In the genomic region with DNA sequence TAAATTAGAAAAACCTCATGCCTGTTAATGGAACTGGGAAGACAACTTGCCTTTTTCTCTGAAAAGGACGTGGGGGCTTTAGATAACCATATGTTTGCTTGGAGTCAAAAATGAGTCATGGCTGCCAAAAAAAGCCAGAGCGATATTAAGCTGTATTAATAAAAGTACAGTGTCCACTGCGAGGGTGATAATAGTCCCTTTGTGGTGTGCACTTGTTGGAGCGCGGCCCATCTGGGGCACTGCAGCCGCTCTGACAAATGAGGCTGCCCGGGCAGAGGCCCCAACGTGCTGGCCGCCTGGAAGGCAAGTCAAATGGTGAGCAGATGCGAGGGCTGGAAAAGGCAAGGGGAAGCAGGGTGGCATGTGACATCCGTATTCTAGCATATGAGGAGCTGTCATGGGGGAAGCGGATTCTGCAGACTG, we compare ENCODE assay signal across 1 cellular context.
TF ChIP-seq lines count a peak whose summit lies in the region.

No MANE protein-coding gene starts in this region.

TF ChIP-seq in K562, 482 proteins besides CTCF, POLR2A, EP300 and RAD21 (continued from another document and continues in another):
- TF ChIP-seq, protein P1, sequence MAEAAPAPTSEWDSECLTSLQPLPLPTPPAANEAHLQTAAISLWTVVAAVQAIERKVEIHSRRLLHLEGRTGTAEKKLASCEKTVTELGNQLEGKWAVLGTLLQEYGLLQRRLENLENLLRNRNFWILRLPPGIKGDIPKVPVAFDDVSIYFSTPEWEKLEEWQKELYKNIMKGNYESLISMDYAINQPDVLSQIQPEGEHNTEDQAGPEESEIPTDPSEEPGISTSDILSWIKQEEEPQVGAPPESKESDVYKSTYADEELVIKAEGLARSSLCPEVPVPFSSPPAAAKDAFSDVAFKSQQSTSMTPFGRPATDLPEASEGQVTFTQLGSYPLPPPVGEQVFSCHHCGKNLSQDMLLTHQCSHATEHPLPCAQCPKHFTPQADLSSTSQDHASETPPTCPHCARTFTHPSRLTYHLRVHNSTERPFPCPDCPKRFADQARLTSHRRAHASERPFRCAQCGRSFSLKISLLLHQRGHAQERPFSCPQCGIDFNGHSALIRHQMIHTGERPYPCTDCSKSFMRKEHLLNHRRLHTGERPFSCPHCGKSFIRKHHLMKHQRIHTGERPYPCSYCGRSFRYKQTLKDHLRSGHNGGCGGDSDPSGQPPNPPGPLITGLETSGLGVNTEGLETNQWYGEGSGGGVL (CRISPR knock-in tag; IDR thresholded peaks at IDR 0.05) = no peak
- TF ChIP-seq MEF2A (IDR thresholded peaks at IDR 0.05; ENCODE audit: control insufficient read depth, low read depth, low read length) = 0 out of 2 replicates have a peak, but pooled peaks have one; percentile 25
- no peak for TF ChIP-seq NFE2L1 (tag; IDR thresholded peaks at IDR 0.05; ENCODE audit: borderline replicate concordance, low read depth)
- no peak for TF ChIP-seq SMARCA5 (IDR thresholded peaks at IDR 0.05)
- TF ChIP-seq POLR2G (IDR thresholded peaks at IDR 0.05; ENCODE audit: low read depth, low read length) = no peak
- no peak for TF ChIP-seq ZNF24 (IDR thresholded peaks at IDR 0.05)
- no peak for TF ChIP-seq TRIM28 (IDR thresholded peaks at IDR 0.05)
- TF ChIP-seq, protein P2, sequence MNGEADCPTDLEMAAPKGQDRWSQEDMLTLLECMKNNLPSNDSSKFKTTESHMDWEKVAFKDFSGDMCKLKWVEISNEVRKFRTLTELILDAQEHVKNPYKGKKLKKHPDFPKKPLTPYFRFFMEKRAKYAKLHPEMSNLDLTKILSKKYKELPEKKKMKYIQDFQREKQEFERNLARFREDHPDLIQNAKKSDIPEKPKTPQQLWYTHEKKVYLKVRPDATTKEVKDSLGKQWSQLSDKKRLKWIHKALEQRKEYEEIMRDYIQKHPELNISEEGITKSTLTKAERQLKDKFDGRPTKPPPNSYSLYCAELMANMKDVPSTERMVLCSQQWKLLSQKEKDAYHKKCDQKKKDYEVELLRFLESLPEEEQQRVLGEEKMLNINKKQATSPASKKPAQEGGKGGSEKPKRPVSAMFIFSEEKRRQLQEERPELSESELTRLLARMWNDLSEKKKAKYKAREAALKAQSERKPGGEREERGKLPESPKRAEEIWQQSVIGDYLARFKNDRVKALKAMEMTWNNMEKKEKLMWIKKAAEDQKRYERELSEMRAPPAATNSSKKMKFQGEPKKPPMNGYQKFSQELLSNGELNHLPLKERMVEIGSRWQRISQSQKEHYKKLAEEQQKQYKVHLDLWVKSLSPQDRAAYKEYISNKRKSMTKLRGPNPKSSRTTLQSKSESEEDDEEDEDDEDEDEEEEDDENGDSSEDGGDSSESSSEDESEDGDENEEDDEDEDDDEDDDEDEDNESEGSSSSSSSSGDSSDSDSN (IDR thresholded peaks at IDR 0.05; ENCODE audit: borderline replicate concordance in 1 of 2, low read depth in 2 of 2, low read length in 2 of 2) = no peak
- no peak for TF ChIP-seq KAT7 (CRISPR knock-in tag; IDR thresholded peaks at IDR 0.05; ENCODE audit: borderline replicate concordance)
- TF ChIP-seq ZNF696 (CRISPR knock-in tag; conservative IDR thresholded peaks at IDR 0.05) = no peak
- TF ChIP-seq CC2D1A (IDR thresholded peaks at IDR 0.05) = no peak
- TF ChIP-seq MAFK (IDR thresholded peaks at IDR 0.05; ENCODE audit: low read length) = no peak
- TF ChIP-seq PKNOX1 (IDR thresholded peaks at IDR 0.05) = no peak
- TF ChIP-seq TEAD2 (tag; IDR thresholded peaks at IDR 0.05) = no peak
- no peak for TF ChIP-seq ZMIZ1 (IDR thresholded peaks at IDR 0.05; ENCODE audit: low read depth in 2 of 2, low read length in 2 of 2)
- no peak for TF ChIP-seq KLF1 (tag; IDR thresholded peaks at IDR 0.05)
- TF ChIP-seq NCOA6 (IDR thresholded peaks at IDR 0.05) = no peak
- no peak for TF ChIP-seq THRB (CRISPR knock-in tag; conservative IDR thresholded peaks at IDR 0.05)
- TF ChIP-seq ATF1 (CRISPR knock-in tag; IDR thresholded peaks at IDR 0.05) = no peak
- no peak for TF ChIP-seq ATF1 (tag; IDR thresholded peaks at IDR 0.05)
- TF ChIP-seq ZNF778 (CRISPR knock-in tag; IDR thresholded peaks at IDR 0.05) = no peak
- no peak for TF ChIP-seq ZNF518B (CRISPR knock-in tag; IDR thresholded peaks at IDR 0.05)
- TF ChIP-seq TCF3 (CRISPR knock-in tag; IDR thresholded peaks at IDR 0.05) = peak; percentile 80
- no peak for TF ChIP-seq CREB1 (IDR thresholded peaks at IDR 0.05)
- no peak for TF ChIP-seq CREB1 (CRISPR knock-in tag; IDR thresholded peaks at IDR 0.05)
- no peak for TF ChIP-seq ZNF695 (CRISPR knock-in tag; IDR thresholded peaks at IDR 0.05)
- TF ChIP-seq ZNF175 (CRISPR knock-in tag; IDR thresholded peaks at IDR 0.05; ENCODE audit: low read depth) = no peak
- TF ChIP-seq NCOA1 (IDR thresholded peaks at IDR 0.05; ENCODE audit: low read depth) = no peak
- TF ChIP-seq, protein P3, sequence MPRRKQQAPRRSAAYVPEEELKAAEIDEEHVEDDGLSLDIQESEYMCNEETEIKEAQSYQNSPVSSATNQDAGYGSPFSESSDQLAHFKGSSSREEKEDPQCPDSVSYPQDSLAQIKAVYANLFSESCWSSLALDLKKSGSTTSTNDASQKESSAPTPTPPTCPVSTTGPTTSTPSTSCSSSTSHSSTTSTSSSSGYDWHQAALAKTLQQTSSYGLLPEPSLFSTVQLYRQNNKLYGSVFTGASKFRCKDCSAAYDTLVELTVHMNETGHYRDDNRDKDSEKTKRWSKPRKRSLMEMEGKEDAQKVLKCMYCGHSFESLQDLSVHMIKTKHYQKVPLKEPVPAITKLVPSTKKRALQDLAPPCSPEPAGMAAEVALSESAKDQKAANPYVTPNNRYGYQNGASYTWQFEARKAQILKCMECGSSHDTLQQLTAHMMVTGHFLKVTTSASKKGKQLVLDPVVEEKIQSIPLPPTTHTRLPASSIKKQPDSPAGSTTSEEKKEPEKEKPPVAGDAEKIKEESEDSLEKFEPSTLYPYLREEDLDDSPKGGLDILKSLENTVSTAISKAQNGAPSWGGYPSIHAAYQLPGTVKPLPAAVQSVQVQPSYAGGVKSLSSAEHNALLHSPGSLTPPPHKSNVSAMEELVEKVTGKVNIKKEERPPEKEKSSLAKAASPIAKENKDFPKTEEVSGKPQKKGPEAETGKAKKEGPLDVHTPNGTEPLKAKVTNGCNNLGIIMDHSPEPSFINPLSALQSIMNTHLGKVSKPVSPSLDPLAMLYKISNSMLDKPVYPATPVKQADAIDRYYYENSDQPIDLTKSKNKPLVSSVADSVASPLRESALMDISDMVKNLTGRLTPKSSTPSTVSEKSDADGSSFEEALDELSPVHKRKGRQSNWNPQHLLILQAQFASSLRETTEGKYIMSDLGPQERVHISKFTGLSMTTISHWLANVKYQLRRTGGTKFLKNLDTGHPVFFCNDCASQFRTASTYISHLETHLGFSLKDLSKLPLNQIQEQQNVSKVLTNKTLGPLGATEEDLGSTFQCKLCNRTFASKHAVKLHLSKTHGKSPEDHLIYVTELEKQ (CRISPR knock-in tag; IDR thresholded peaks at IDR 0.05) = no peak
- no peak for TF ChIP-seq ZNF253 (CRISPR knock-in tag; conservative IDR thresholded peaks at IDR 0.05)
- TF ChIP-seq CHD4 (IDR thresholded peaks at IDR 0.05; ENCODE audit: insufficient read depth, insufficient replicate concordance, low read depth, low read length, poor library complexity, severe bottlenecking) = no peak
- TF ChIP-seq, protein P4, sequence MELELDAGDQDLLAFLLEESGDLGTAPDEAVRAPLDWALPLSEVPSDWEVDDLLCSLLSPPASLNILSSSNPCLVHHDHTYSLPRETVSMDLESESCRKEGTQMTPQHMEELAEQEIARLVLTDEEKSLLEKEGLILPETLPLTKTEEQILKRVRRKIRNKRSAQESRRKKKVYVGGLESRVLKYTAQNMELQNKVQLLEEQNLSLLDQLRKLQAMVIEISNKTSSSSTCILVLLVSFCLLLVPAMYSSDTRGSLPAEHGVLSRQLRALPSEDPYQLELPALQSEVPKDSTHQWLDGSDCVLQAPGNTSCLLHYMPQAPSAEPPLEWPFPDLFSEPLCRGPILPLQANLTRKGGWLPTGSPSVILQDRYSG (tag; conservative IDR thresholded peaks at IDR 0.05; ENCODE audit: low read depth) = no peak
- TF ChIP-seq ZNF232 (CRISPR knock-in tag; IDR thresholded peaks at IDR 0.05) = no peak
- TF ChIP-seq STAT5A (IDR thresholded peaks at IDR 0.05; ENCODE audit: borderline replicate concordance, low read length) = peak; percentile 68
- no peak for TF ChIP-seq ZBTB7A (IDR thresholded peaks at IDR 0.05; ENCODE audit: borderline replicate concordance, control insufficient read depth, low read depth, low read length)
- no peak for TF ChIP-seq ZNF444 (CRISPR knock-in tag; IDR thresholded peaks at IDR 0.05)
- TF ChIP-seq USF2 (CRISPR knock-in tag; IDR thresholded peaks at IDR 0.05) = no peak
- no peak for TF ChIP-seq FOXK1 (CRISPR knock-in tag; IDR thresholded peaks at IDR 0.05; ENCODE audit: borderline replicate concordance)
- TF ChIP-seq KLF13 (tag; IDR thresholded peaks at IDR 0.05; ENCODE audit: borderline replicate concordance, low read depth) = no peak
- TF ChIP-seq, protein P5, sequence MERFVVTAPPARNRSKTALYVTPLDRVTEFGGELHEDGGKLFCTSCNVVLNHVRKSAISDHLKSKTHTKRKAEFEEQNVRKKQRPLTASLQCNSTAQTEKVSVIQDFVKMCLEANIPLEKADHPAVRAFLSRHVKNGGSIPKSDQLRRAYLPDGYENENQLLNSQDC (CRISPR knock-in tag; IDR thresholded peaks at IDR 0.05) = no peak
- no peak for TF ChIP-seq ZNF165 (CRISPR knock-in tag; IDR thresholded peaks at IDR 0.05; ENCODE audit: borderline replicate concordance)
